ENCODE assay signal across 20 cellular contexts in genomic region chr5:5954199-5954598, GRCh38.
"Had no signal": no experiment of that assay in that cellular context is flagged by ENCODE, and none has a peak within 500 bp of the region (broad histone marks: within the 10 kb centered on the region; RNA-seq: fewer than 3 reads in every experiment).

No MANE protein-coding gene starts in this region.

- FAIRE-seq: kidney had no signal

- H3K27me3 Mint-ChIP-seq: natural killer cell treated with Interleukin-12 subunit alpha and Interleukin-12 subunit beta and Interleukin-15 and Interleukin-18, amount 100 ng/mL, for 72 hours had no signal

- H3K27me3 ChIP-seq: colonic mucosa, foreskin keratinocyte, neutrophil, right atrium auricular region, testis, transverse colon had no signal

- H3K27ac ChIP-seq: colonic mucosa, foreskin keratinocyte, left ventricle myocardium inferior, lower lobe of right lung, neutrophil, right atrium auricular region, sigmoid colon, skin epidermis, testis, transverse colon had no signal

- H3K4me1 Mint-ChIP-seq: memory B cell; stimulated activated naive B cell treated with anti-CD40 and anti-IgM and Interleukin-4, amounts not matched to agents 10 μg/mL and 1 μg/mL and 100 μg/mL, for 72 hours; stimulated activated naive CD8-positive, alpha-beta T cell treated with anti-CD3 and anti-CD28 coated beads, Interleukin-15, amount 100 ng/mL, for 72 hours had no signal

- H3K4me3 ChIP-seq: colonic mucosa, left ventricle myocardium inferior, lower lobe of right lung, right atrium auricular region, sigmoid colon, skin epidermis, testis, transverse colon had no signal

- H3K27ac Mint-ChIP-seq: memory B cell; natural killer cell treated with Interleukin-12 subunit alpha and Interleukin-12 subunit beta and Interleukin-15 and Interleukin-18, amount 100 ng/mL, for 72 hours; stimulated activated naive B cell treated with anti-CD40 and anti-IgM and Interleukin-4, amounts not matched to agents 10 μg/mL and 1 μg/mL and 100 μg/mL, for 72 hours had no signal

- H3K36me3 Mint-ChIP-seq: natural killer cell treated with Interleukin-12 subunit alpha and Interleukin-12 subunit beta and Interleukin-15 and Interleukin-18, amount 100 ng/mL, for 72 hours; stimulated activated naive B cell treated with anti-CD40 and anti-IgM and Interleukin-4, amounts not matched to agents 10 μg/mL and 1 μg/mL and 100 μg/mL, for 72 hours had no signal

- H3K9me3 ChIP-seq: colonic mucosa, lower lobe of right lung, neutrophil, right atrium auricular region, sigmoid colon, testis, transverse colon had no signal

- H3K4me1 ChIP-seq: colonic mucosa, foreskin keratinocyte, left ventricle myocardium inferior, lower lobe of right lung, right atrium auricular region, sigmoid colon, testis, transverse colon had no signal

- H3K4me3 Mint-ChIP-seq: memory B cell; natural killer cell treated with Interleukin-12 subunit alpha and Interleukin-12 subunit beta and Interleukin-15 and Interleukin-18, amount 100 ng/mL, for 72 hours; stimulated activated naive B cell treated with anti-CD40 and anti-IgM and Interleukin-4, amounts not matched to agents 10 μg/mL and 1 μg/mL and 100 μg/mL, for 72 hours; stimulated activated naive CD8-positive, alpha-beta T cell treated with anti-CD3 and anti-CD28 coated beads, Interleukin-15, amount 100 ng/mL, for 72 hours had no signal

- H3K36me3 ChIP-seq: colonic mucosa, left ventricle myocardium inferior, lower lobe of right lung, neutrophil, right atrium auricular region, sigmoid colon, transverse colon had no signal

- DNase-seq: colonic mucosa; dermis blood vessel endothelial cell; foreskin keratinocyte; kidney; left cardiac atrium; left ventricle myocardium inferior; lower lobe of right lung; midbrain; sigmoid colon; stimulated activated CD4-positive, alpha-beta T cell treated with anti-CD3 and anti-CD28 coated beads, Interleukin-2, amount 100 ng/mL, for 24 hours; stimulated activated CD4-positive, alpha-beta T cell treated with anti-CD3 and anti-CD28 coated beads, Interleukin-4, amount 100 ng/mL, for 4 hours; stimulated activated naive B cell treated with anti-CD40 and anti-IgM and Interleukin-4, amounts not matched to agents 10 μg/mL and 1 μg/mL and 100 μg/mL, for 72 hours; stimulated activated naive CD8-positive, alpha-beta T cell treated with anti-CD3 and anti-CD28 coated beads, Interleukin-15, amount 100 ng/mL, for 72 hours; testis; transverse colon had no signal
